In genomic region chr4:102713096-102713495, GRCh38 we compare ENCODE assay signal across 1 cellular context.
TF ChIP-seq lines count a peak whose summit lies in the region.

No MANE protein-coding gene starts in this region.

TF ChIP-seq in SK-N-SH treated with all-trans-retinoic acid at 6 μM for 48 hours, 23 proteins besides CTCF, POLR2A, EP300 and RAD21 (continued from another document):
- TF ChIP-seq CSRNP3 (CRISPR knock-in tag; IDR thresholded peaks at IDR 0.05) (no peak), CREB5 (CRISPR knock-in tag; IDR thresholded peaks at IDR 0.05; ENCODE audit: low read depth) (peak; percentile 44; the same call in 1 of the 2 replicates), CSDC2 (CRISPR knock-in tag; IDR thresholded peaks at IDR 0.05) (no peak)
